Comparison of ENCODE assay signal across 19 cellular contexts in genomic region chr3:194056731-194057415, GRCh38.
DNase-seq lines count a peak whose midpoint lies in the region; ATAC-seq and TF ChIP-seq lines count a peak whose summit lies in the region.
"Had no signal": no experiment of that assay in that cellular context is flagged by ENCODE, and none has a peak within 500 bp of the region (broad histone marks: within the 10 kb centered on the region; RNA-seq: fewer than 3 reads in every experiment).

No MANE protein-coding gene starts in this region.

- H3K27me3 ChIP-seq in BLaER1 treated with 17β-estradiol and CSF1 and Interleukin-3, amounts not matched to agents 10 nM and 100 nM = peaks cover 0 to 68% (median 0%) of the 10 kb centered on the region in 11 experiments; a peak in 4 of 22 replicates
- no peaks in the 10 kb centered on the region for H3K27me3 ChIP-seq in mesendoderm (ENCODE audit: insufficient read depth, low read length, poor library complexity)
- H3K27me3 ChIP-seq: stomach, vagina had no signal

- H3K27ac ChIP-seq in BLaER1 treated with 17β-estradiol and CSF1 and Interleukin-3, amounts not matched to agents 10 nM and 100 nM = no peak overlapping the region
- H3K27ac ChIP-seq in mesendoderm (ENCODE audit: low read depth, low read length) = no peak overlapping the region
- H3K27ac ChIP-seq: stomach, vagina had no signal

- no peak overlapping the region for H3K9ac ChIP-seq in BLaER1 treated with 17β-estradiol and CSF1 and Interleukin-3, amounts not matched to agents 10 nM and 100 nM
- no peak overlapping the region for H3K9ac ChIP-seq in mesendoderm (ENCODE audit: low read length)

- H2BK5ac ChIP-seq in mesendoderm (ENCODE audit: low read length) = peak overlapping the region; percentile 10

- POLR2A ChIA-PET in WTC11 (lab: Charles Lee) = interaction anchor here (0.6 kb wide), 1 partner anchor 281 kb away, joined by 3 read pairs; no protein-coding TSS in a partner anchor

- peak overlapping the region; percentile 57 for H3K4me3 Mint-ChIP-seq in WTC11

- peaks cover 0 to 10% (median 6%) of the 10 kb centered on the region in 11 experiments; a peak in 18 of 22 replicates for H3K9me3 ChIP-seq in BLaER1 treated with 17β-estradiol and CSF1 and Interleukin-3, amounts not matched to agents 10 nM and 100 nM (replicated peaks in 1 of 11)
- H3K9me3 ChIP-seq: stomach, vagina had no signal

- H3K4me3 ChIP-seq in BLaER1 treated with 17β-estradiol and CSF1 and Interleukin-3, amounts not matched to agents 10 nM and 100 nM = no peak overlapping the region
- H3K4me3 ChIP-seq in mesendoderm (ENCODE audit: low read length) = no peak overlapping the region
- H3K4me3 ChIP-seq: stomach, vagina had no signal

- H3K36me3 Mint-ChIP-seq in WTC11 = peaks cover 11% of the 10 kb centered on the region

- peaks cover 18 to 30% (median 22%) of the 10 kb centered on the region in 10 experiments for H3K4me1 ChIP-seq in BLaER1 treated with 17β-estradiol and CSF1 and Interleukin-3, amounts not matched to agents 10 nM and 100 nM
- H3K4me1 ChIP-seq in mesendoderm (ENCODE audit: control insufficient read depth, low read depth, low read length) = peaks cover 10% of the 10 kb centered on the region

- WGBS in mesendoderm (ENCODE audit: extremely low coverage, insufficient coverage, low lambda C conversion rate) = no CpG with 5 or more reads among the region's 16 CpGs

- peak overlapping the region; percentile 86 for H2AK5ac ChIP-seq in mesendoderm (ENCODE audit: low read length)

- peak overlapping the region; percentile 38 to 83 (median 67); a peak in 20 of 22 replicates for H3K4me2 ChIP-seq in BLaER1 treated with 17β-estradiol and CSF1 and Interleukin-3, amounts not matched to agents 10 nM and 100 nM
- no peak overlapping the region for H3K4me2 ChIP-seq in mesendoderm (ENCODE audit: low read length)

- H3K9me3 Mint-ChIP-seq in WTC11 = peaks cover 10% of the 10 kb centered on the region

- H3K18ac ChIP-seq in mesendoderm (ENCODE audit: low read length) = peak overlapping the region; percentile 20

- no peak overlapping the region for H4K5ac ChIP-seq in mesendoderm (ENCODE audit: low read length)

- CTCF ChIA-PET in WTC11 (lab: Charles Lee) = no interaction called here

- no peak overlapping the region for H3K56ac ChIP-seq in mesendoderm (ENCODE audit: low read length)

- H3K4me1 Mint-ChIP-seq in WTC11 = peaks cover 54% of the 10 kb centered on the region

- peak; percentile 18 for DNase-seq in DMS79 treated with DMSO at 0.1 percent for 48 hours (lab: John Stamatoyannopoulos, UW)
- no peak for DNase-seq in WTC11 (ENCODE audit: low spot score)
- no peak for DNase-seq in mesendoderm
- DNase-seq in NCI-H526 treated with DMSO at 0.1 percent for 48 hours (lab: John Stamatoyannopoulos, UW) = no peak
- DNase-seq: activated naive CD8-positive, alpha-beta T cell treated with anti-CD3 and anti-CD28 coated beads, Interleukin-2, amount 10 ng/mL, durations not matched to agents 7 days and 5 days; activated T-cell treated with anti-CD3 and anti-CD28 coated beads, Interleukin-2, amount 50 U/mL, for 48 hours; COR-L47; NCI-H1417 treated with DMSO at 0.1 percent for 48 hours; NCI-H446; nucleus accumbens; right cardiac atrium; SHP77 treated with DMSO at 0.1 percent for 48 hours; stomach had no signal

- H3K79me1 ChIP-seq in mesendoderm (ENCODE audit: low read length) = no peaks in the 10 kb centered on the region

- H4K8ac ChIP-seq in mesendoderm (ENCODE audit: low read depth, low read length) = no peak overlapping the region

- ATAC-seq in WTC11 = no peak
- no peak for ATAC-seq in HG03439 (IDR thresholded peaks at IDR 0.05; ENCODE audit: unreplicated experiment)
- no peak for ATAC-seq in GM21526 (IDR thresholded peaks at IDR 0.05; ENCODE audit: low FRiP score, unreplicated experiment)
- ATAC-seq in GM19351 (IDR thresholded peaks at IDR 0.05; ENCODE audit: unreplicated experiment) = no peak

- peak overlapping the region; percentile 73 for H3K4ac ChIP-seq in mesendoderm (ENCODE audit: low read depth, low read length)

- H3K36me3 ChIP-seq in BLaER1 treated with 17β-estradiol and CSF1 and Interleukin-3, amounts not matched to agents 10 nM and 100 nM = no peaks in the 10 kb centered on the region
- no peaks in the 10 kb centered on the region for H3K36me3 ChIP-seq in mesendoderm (ENCODE audit: control insufficient read depth, insufficient read depth, low read length)
- H3K36me3 ChIP-seq: stomach, vagina had no signal

- no peaks in the 10 kb centered on the region for H4K20me1 ChIP-seq in BLaER1 treated with 17β-estradiol and CSF1 and Interleukin-3, amounts not matched to agents 10 nM and 100 nM

- H3K79me2 ChIP-seq in mesendoderm (ENCODE audit: control insufficient read depth, insufficient read depth, low read length) = no peaks in the 10 kb centered on the region

- no peak overlapping the region for H2BK120ac ChIP-seq in mesendoderm (ENCODE audit: low read depth, low read length)

- peak overlapping the region; percentile 66 for H3K23ac ChIP-seq in mesendoderm (ENCODE audit: low read length)

- peaks cover 43% of the 10 kb centered on the region for H3K27me3 Mint-ChIP-seq in WTC11 (ENCODE audit: low read depth)

- TF ChIP-seq CTCF in WTC11 (IDR thresholded peaks at IDR 0.05) = no peak

- no peak overlapping the region for H2BK15ac ChIP-seq in mesendoderm (replicated peaks; ENCODE audit: low read depth)

- H3K27ac Mint-ChIP-seq in WTC11 = no peak overlapping the region
- H3K27ac Mint-ChIP-seq: activated CD8-positive, alpha-beta T cell treated with anti-CD3 and anti-CD28 coated beads for 36 hours had no signal

TF ChIP-seq in WTC11, 78 proteins besides CTCF, POLR2A, EP300 and RAD21:
- no peak for TF ChIP-seq TEAD4 (CRISPR knock-in tag; IDR thresholded peaks at IDR 0.05)
